26 cellular contexts compared by ENCODE assay signal in genomic region chr2:178047391-178047790, GRCh38. TPM values are rescaled to one million over a fixed set of nuclear protein-coding genes. Genes with fewer than 3 reads are reported as not detected.
"Had no signal": no experiment of that assay in that cellular context is flagged by ENCODE, and none has a peak within 500 bp of the region (broad histone marks: within the 10 kb centered on the region; RNA-seq: fewer than 3 reads in every experiment).

No MANE protein-coding gene starts in this region.

- FAIRE-seq: urothelium cell line had no signal

- DNase-seq: stimulated activated CD4-positive, alpha-beta T cell treated with anti-CD3 and anti-CD28 coated beads, Interleukin-2, amount 100 ng/mL, for 48 hours; stimulated activated CD4-positive, alpha-beta T cell treated with anti-CD3 and anti-CD28 coated beads, Interleukin-4, amount 100 ng/mL, for 1 hour; stimulated activated CD4-positive, alpha-beta T cell treated with anti-CD3 and anti-CD28 coated beads, Interleukin-4, amount 100 ng/mL, for 24 hours; stimulated activated CD4-positive, alpha-beta T cell treated with anti-CD3 and anti-CD28 coated beads, Interleukin-4, amount 100 ng/mL, for 4 hours; stimulated activated CD8-positive, alpha-beta memory T cell treated with anti-CD3 and anti-CD28 coated beads, Interleukin-4, amount 100 ng/mL, for 48 hours; stimulated activated naive B cell treated with anti-CD40 and anti-IgM and Interleukin-4, amounts not matched to agents 10 μg/mL and 1 μg/mL and 100 μg/mL, for 72 hours; stimulated activated naive CD4-positive, alpha-beta T cell; stimulated activated naive CD4-positive, alpha-beta T cell treated with Interleukin-2 at 50 U/mL for 16 hours; stimulated activated naive CD8-positive, alpha-beta T cell treated with anti-CD3 and anti-CD28 coated beads, Interleukin-15, amount 100 ng/mL, for 72 hours; stimulated activated naive CD8-positive, alpha-beta T cell treated with anti-CD3 and anti-CD28 coated beads, Interleukin-15, Interleukin-2, amounts not matched to agents 100 U/mL and 50 U/mL, for 24 hours; stomach; substantia nigra; testis; thyroid gland; tibial artery; trophoblast cell; upper lobe of left lung; upper lobe of right lung; uterus had no signal

- ATAC-seq: stimulated activated effector memory CD8-positive, alpha-beta T cell treated with anti-CD3 and anti-CD28 coated beads, Interleukin-12 subunit alpha, Interleukin-12 subunit beta, amount 100 ng/mL, for 72 hours; stimulated activated memory B cell treated with anti-CD40 and anti-IgM and Interleukin-4, amounts not matched to agents 10 μg/mL and 1 μg/mL and 100 μg/mL, for 72 hours; stimulated activated naive B cell treated with anti-CD40 and anti-IgM and Interleukin-4, amounts not matched to agents 10 μg/mL and 1 μg/mL and 100 μg/mL, for 72 hours; stimulated activated naive CD8-positive, alpha-beta T cell treated with anti-CD3 and anti-CD28 coated beads, Interleukin-15, amount 100 ng/mL, for 72 hours; stimulated activated naive CD8-positive, alpha-beta T cell treated with anti-CD3 and anti-CD28 coated beads, Interleukin-15, Interleukin-2, amounts not matched to agents 100 U/mL and 50 U/mL, for 24 hours; upper lobe of right lung had no signal

- H3K36me3 ChIP-seq: stomach, suprapubic skin, thoracic aorta, thyroid gland, tibial artery, tibial nerve, upper lobe of left lung, upper lobe of right lung, uterus, vagina had no signal

- H3K9me3 ChIP-seq: stomach, suprapubic skin, testis, thoracic aorta, thyroid gland, tibial artery, tibial nerve, upper lobe of left lung, upper lobe of right lung, uterus, vagina had no signal

- H3K4me3 ChIP-seq: stomach, suprapubic skin, testis, thoracic aorta, thyroid gland, tibial artery, tibial nerve, upper lobe of left lung, upper lobe of right lung, uterus, vagina had no signal

- H3K27ac ChIP-seq: stomach, suprapubic skin, testis, thoracic aorta, thyroid gland, tibial artery, tibial nerve, upper lobe of left lung, upper lobe of right lung, uterus, vagina had no signal

- H3K27me3 ChIP-seq: stomach, suprapubic skin, testis, thyroid gland, tibial artery, tibial nerve, upper lobe of left lung, uterus, vagina had no signal

- H3K4me1 ChIP-seq: stomach, suprapubic skin, testis, thyroid gland, tibial artery, tibial nerve, upper lobe of left lung, upper lobe of right lung, uterus, vagina had no signal

RNA-seq across cellular contexts. Expression of gene PDE11A, which starts 25.2 kb away (rescaled TPM):
- total RNA-seq: upper lobe of right lung had no signal
